1 cellular context compared by ENCODE assay signal in genomic region chr19:44356383-44357111, GRCh38.
TF ChIP-seq lines count a peak whose summit lies in the region.

TSS of gene ZNF112 (minus strand) at chr19:44356680. CDS start at chr19:44340539, 16,141 bp downstream.

TF ChIP-seq in K562, 482 proteins besides CTCF, POLR2A, EP300 and RAD21 (continued from another document and continues in another):
- peak; percentile 60; the same call in 1 of the 2 replicates for TF ChIP-seq SPI1 (IDR thresholded peaks at IDR 0.05; ENCODE audit: borderline replicate concordance, low read depth, low read length)
- TF ChIP-seq NFIX (CRISPR knock-in tag; IDR thresholded peaks at IDR 0.05; ENCODE audit: low read depth) = no peak
- TF ChIP-seq ZNF24 (IDR thresholded peaks at IDR 0.05) = no peak
- TF ChIP-seq XRCC4 (IDR thresholded peaks at IDR 0.05; ENCODE audit: extremely low read depth, insufficient read depth, insufficient read length) = no peak
- no peak for TF ChIP-seq GATAD2A (IDR thresholded peaks at IDR 0.05)
- TF ChIP-seq MLX (CRISPR knock-in tag; conservative IDR thresholded peaks at IDR 0.05) = no peak
- TF ChIP-seq ZNF253 (CRISPR knock-in tag; conservative IDR thresholded peaks at IDR 0.05) = no peak
- no peak for TF ChIP-seq TEAD1 (CRISPR knock-in tag; IDR thresholded peaks at IDR 0.05)
- TF ChIP-seq ZBTB5 (IDR thresholded peaks at IDR 0.05) = no peak
- no peak for TF ChIP-seq TFAM (CRISPR knock-in tag; conservative IDR thresholded peaks at IDR 0.05)
- TF ChIP-seq HINFP (tag; conservative IDR thresholded peaks at IDR 0.05; ENCODE audit: low read depth) = peak; percentile 77
- no peak for TF ChIP-seq PML (IDR thresholded peaks at IDR 0.05; ENCODE audit: low read length)
- no peak for TF ChIP-seq TFAP4 (CRISPR knock-in tag; IDR thresholded peaks at IDR 0.05; ENCODE audit: borderline replicate concordance)
- no peak for TF ChIP-seq PRMT5 (CRISPR knock-in tag; IDR thresholded peaks at IDR 0.05)
- no peak for TF ChIP-seq ZSCAN32 (CRISPR knock-in tag; IDR thresholded peaks at IDR 0.05)
- TF ChIP-seq ZNF263 (CRISPR knock-in tag; IDR thresholded peaks at IDR 0.05; ENCODE audit: borderline replicate concordance) = no peak
- no peak for TF ChIP-seq HDAC6 (IDR thresholded peaks at IDR 0.05; ENCODE audit: low read depth, low read length)
- TF ChIP-seq MLLT1 (IDR thresholded peaks at IDR 0.05) = no peak
- TF ChIP-seq YY1 (IDR thresholded peaks at IDR 0.05; ENCODE audit: borderline replicate concordance in 1 of 3, control insufficient read depth in 1 of 3, extremely low read depth in 1 of 3, insufficient read depth in 3 of 3, insufficient read length in 1 of 3, insufficient replicate concordance in 2 of 3, low read depth in 1 of 3, low read length in 2 of 3) = no peak
- no peak for TF ChIP-seq HDAC8 (tag; IDR thresholded peaks at IDR 0.05)
- TF ChIP-seq RBM25 (IDR thresholded peaks at IDR 0.05; ENCODE audit: low read depth, low read length, severe bottlenecking) = no peak
- peak in 1 of 2 experiments; percentile 92 for TF ChIP-seq AFF1 (IDR thresholded peaks at IDR 0.05; ENCODE audit: low read depth in 1 of 2, partially characterized antibody in 2 of 2)
- peak; percentile 59 for TF ChIP-seq PHF8 (IDR thresholded peaks at IDR 0.05; ENCODE audit: borderline replicate concordance, low read length)
- peak; percentile 65; the same call in 1 of the 2 replicates for TF ChIP-seq GABPB1 (CRISPR knock-in tag; IDR thresholded peaks at IDR 0.05)
- no peak for TF ChIP-seq HDAC3 (IDR thresholded peaks at IDR 0.05; ENCODE audit: borderline replicate concordance, partially characterized antibody)
- peak; percentile 48 for TF ChIP-seq CREM (IDR thresholded peaks at IDR 0.05; ENCODE audit: low read depth)
- no peak for TF ChIP-seq SAP30 (IDR thresholded peaks at IDR 0.05; ENCODE audit: borderline replicate concordance, insufficient read depth, low read depth, low read length, poor library complexity, severe bottlenecking)
- TF ChIP-seq XRCC3 (IDR thresholded peaks at IDR 0.05) = no peak
- no peak for TF ChIP-seq FOXA1 (IDR thresholded peaks at IDR 0.05; ENCODE audit: borderline replicate concordance)
- TF ChIP-seq MEF2D (tag; conservative IDR thresholded peaks at IDR 0.05; ENCODE audit: low read depth) = no peak
- TF ChIP-seq NR2C1 (IDR thresholded peaks at IDR 0.05) = no peak
- TF ChIP-seq NR2C1 (tag; IDR thresholded peaks at IDR 0.05) = peak; percentile 85
- TF ChIP-seq JUND (IDR thresholded peaks at IDR 0.05; ENCODE audit: borderline replicate concordance, low read depth, low read length) = no peak
- TF ChIP-seq JUND (tag; IDR thresholded peaks at IDR 0.05; ENCODE audit: borderline replicate concordance, low read depth, low read length) = no peak
- no peak for TF ChIP-seq ZNF609 (CRISPR knock-in tag; IDR thresholded peaks at IDR 0.05; ENCODE audit: borderline replicate concordance)
- no peak for TF ChIP-seq HMG20A (CRISPR knock-in tag; conservative IDR thresholded peaks at IDR 0.05)
- no peak for TF ChIP-seq SIN3A (IDR thresholded peaks at IDR 0.05; ENCODE audit: borderline replicate concordance in 2 of 2, control insufficient read depth in 1 of 2, low read depth in 2 of 2, low read length in 2 of 2)
- no peak for TF ChIP-seq SREBF2 (CRISPR knock-in tag; IDR thresholded peaks at IDR 0.05)
- TF ChIP-seq ZNF197 (CRISPR knock-in tag; IDR thresholded peaks at IDR 0.05; ENCODE audit: low read depth) = peak; percentile 66; the same call in 1 of the 2 replicates
- no peak for TF ChIP-seq CBFA2T3 (IDR thresholded peaks at IDR 0.05)
- no peak for TF ChIP-seq RFX5 (IDR thresholded peaks at IDR 0.05; ENCODE audit: low read depth, low read length)
- no peak for TF ChIP-seq FOXM1 (IDR thresholded peaks at IDR 0.05; ENCODE audit: low read depth)
- no peak for TF ChIP-seq FOXM1 (CRISPR knock-in tag; IDR thresholded peaks at IDR 0.05; ENCODE audit: low read depth)
- no peak for TF ChIP-seq IFI16 (CRISPR knock-in tag; IDR thresholded peaks at IDR 0.05)
- peak; percentile 71 for TF ChIP-seq ETV1 (tag; conservative IDR thresholded peaks at IDR 0.05; ENCODE audit: low read depth)
- no peak for TF ChIP-seq NCOA4 (IDR thresholded peaks at IDR 0.05; ENCODE audit: partially characterized antibody)
- TF ChIP-seq MYC (IDR thresholded peaks at IDR 0.05; ENCODE audit: low read depth, low read length) = no peak
- no peak for TF ChIP-seq MYC (CRISPR knock-in tag; IDR thresholded peaks at IDR 0.05; ENCODE audit: borderline replicate concordance, low read depth)
- peak; percentile 77 for TF ChIP-seq CXXC5 (CRISPR knock-in tag; IDR thresholded peaks at IDR 0.05)
- no peak for TF ChIP-seq SUPT5H (IDR thresholded peaks at IDR 0.05)
- no peak for TF ChIP-seq KAT7 (CRISPR knock-in tag; IDR thresholded peaks at IDR 0.05; ENCODE audit: borderline replicate concordance)
- TF ChIP-seq CREB3L1 (IDR thresholded peaks at IDR 0.05; ENCODE audit: borderline replicate concordance, low read depth) = 0 out of 2 replicates have a peak, but pooled peaks have one; percentile 29
- no peak for TF ChIP-seq SRSF7 (optimal IDR thresholded peaks at IDR 0.05; ENCODE audit: low read depth, low read length)
- no peak for TF ChIP-seq NRF1 (conservative IDR thresholded peaks at IDR 0.05 in 1 of 2, IDR thresholded peaks at IDR 0.05 in 1 of 2)
